ENCODE assay signal across 20 cellular contexts in the genomic region with DNA sequence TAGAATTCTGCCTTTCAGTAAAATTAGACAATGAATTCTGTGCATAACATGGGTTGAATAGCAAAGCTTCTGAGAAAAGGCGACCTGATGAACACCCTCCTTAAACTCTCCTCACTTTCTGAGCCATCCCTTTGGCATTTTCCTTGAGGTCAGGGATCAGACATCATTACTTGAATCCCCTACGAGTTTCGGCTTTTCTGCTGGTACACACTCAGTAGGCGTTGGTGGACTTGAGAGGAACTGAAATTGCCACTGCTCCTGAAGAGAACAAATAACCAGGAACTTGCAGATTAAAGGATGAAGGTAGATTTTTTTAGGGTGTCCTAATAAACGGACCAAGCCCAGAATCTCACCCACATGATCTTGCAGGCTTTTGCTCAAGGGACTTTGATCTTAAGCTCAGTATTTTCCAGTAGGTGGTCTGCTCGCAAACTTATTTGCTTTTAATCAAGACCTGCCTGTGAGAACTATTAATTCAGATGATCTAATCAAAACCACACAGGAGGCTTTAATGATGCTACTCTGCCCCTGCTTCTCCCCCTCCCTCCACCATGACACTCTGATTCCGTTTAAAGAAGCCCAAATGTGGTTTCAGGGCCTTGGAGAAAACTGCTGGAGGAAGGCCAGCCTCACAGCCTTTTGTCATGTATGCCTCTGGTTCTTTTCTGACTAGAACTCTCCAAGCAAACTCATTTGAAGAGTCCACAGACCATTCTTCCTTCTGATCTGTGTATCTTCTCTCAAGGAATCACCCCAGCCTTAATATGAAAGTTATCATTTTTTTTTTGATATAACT.
A peak's percentile ranks its signal among the peaks of the same experiment; 100 is the strongest.
DNase-seq lines count a peak whose midpoint lies in the region; ATAC-seq and TF ChIP-seq lines count a peak whose summit lies in the region.
"Had no signal": no experiment of that assay in that cellular context is flagged by ENCODE, and none has a peak within 500 bp of the region (broad histone marks: within the 10 kb centered on the region; RNA-seq: fewer than 3 reads in every experiment).

No MANE protein-coding gene starts in this region.

- H3K9me2 ChIP-seq in Karpas-422 (replicated peaks; ENCODE audit: insufficient read depth, low read length): no peaks in the 10 kb centered on the region

- H3K9me3 ChIP-seq in Karpas-422 (ENCODE audit: low read length): no peaks in the 10 kb centered on the region
- H3K9me3 ChIP-seq in trophoblast cell (ENCODE audit: insufficient read depth, low read depth, low read length): no peaks in the 10 kb centered on the region
- H3K9me3 ChIP-seq: MG63 had no signal

- H2BK5ac ChIP-seq in trophoblast cell (ENCODE audit: low read depth, low read length, poor library complexity): no peak overlapping the region

- no peaks in the 10 kb centered on the region for H3K36me3 Mint-ChIP-seq in dendritic cell treated with granulocyte-macrophage colony-stimulating factor and Interleukin-4, amounts not matched to agents 40 ng/mL and 50 ng/mL, for 4 days (ENCODE audit: low read depth)
- H3K36me3 Mint-ChIP-seq in progenitor cell of endocrine pancreas (ENCODE audit: insufficient read depth): no peaks in the 10 kb centered on the region

- no peaks in the 10 kb centered on the region; the same call in 1 of the 2 replicates for H4K20me1 ChIP-seq in Karpas-422 (ENCODE audit: insufficient read depth, low read depth, low read length)

- H3K4ac ChIP-seq in trophoblast cell (ENCODE audit: low read depth, low read length): no peak overlapping the region

- H3K4me3 ChIP-seq in Karpas-422 (ENCODE audit: low read length) (no peak overlapping the region), trophoblast cell (ENCODE audit: low read depth, low read length) (no peak overlapping the region)
- H3K4me3 ChIP-seq: MG63 had no signal

- H3K79me1 ChIP-seq in trophoblast cell (ENCODE audit: low read length): no peaks in the 10 kb centered on the region

- H3K27me3 Mint-ChIP-seq in dendritic cell treated with granulocyte-macrophage colony-stimulating factor and Interleukin-4, amounts not matched to agents 40 ng/mL and 50 ng/mL, for 4 days: peaks cover 9% of the 10 kb centered on the region
- H3K27me3 Mint-ChIP-seq in progenitor cell of endocrine pancreas: peaks cover 10% of the 10 kb centered on the region

- H3K9ac ChIP-seq in Karpas-422 (ENCODE audit: low read length) (peak overlapping the region; percentile 15; the same call in 1 of the 2 replicates), trophoblast cell (ENCODE audit: low read length) (no peak overlapping the region)

- H3K9me3 Mint-ChIP-seq in dendritic cell treated with granulocyte-macrophage colony-stimulating factor and Interleukin-4, amounts not matched to agents 40 ng/mL and 50 ng/mL, for 4 days: no peaks in the 10 kb centered on the region
- no peaks in the 10 kb centered on the region for H3K9me3 Mint-ChIP-seq in progenitor cell of endocrine pancreas (ENCODE audit: low read depth)

- 0 out of 2 replicates have a peak, but pooled peaks cover 10% of the 10 kb centered on the region for H3K36me3 ChIP-seq in Karpas-422 (ENCODE audit: insufficient read depth, low read length)
- H3K36me3 ChIP-seq in trophoblast cell (ENCODE audit: control insufficient read depth in 1 of 2, insufficient read depth in 2 of 2, low read length in 2 of 2): no peaks in the 10 kb centered on the region
- H3K36me3 ChIP-seq: MG63 had no signal

- H2BK12ac ChIP-seq in trophoblast cell (ENCODE audit: low read length): no peak overlapping the region

- intact Hi-C loops in dendritic cell treated with granulocyte-macrophage colony-stimulating factor and Interleukin-4, amounts not matched to agents 40 ng/mL and 50 ng/mL, for 4 days (cut with micrococcal nuclease): no loop called here

- H3K79me2 ChIP-seq in Karpas-422 (ENCODE audit: low read length): peaks cover 99% of the 10 kb centered on the region
- no peaks in the 10 kb centered on the region for H3K79me2 ChIP-seq in trophoblast cell (ENCODE audit: control insufficient read depth, insufficient read depth, low read length, poor library complexity)

- no peak overlapping the region for H2AK5ac ChIP-seq in trophoblast cell (ENCODE audit: low read length)

- H3K27me3 ChIP-seq in Karpas-422 (ENCODE audit: low read length) (no peaks in the 10 kb centered on the region), trophoblast cell (ENCODE audit: insufficient read depth, low read length) (no peaks in the 10 kb centered on the region)
- H3K27me3 ChIP-seq: MG63 had no signal

- in situ Hi-C loops in ACHN (cut with HindIII; ENCODE audit: low pct_ligation_motif_present, low pct_unique_long_range_greater_than_20kb, low sequenced_read_pairs): no loop called here

- WGBS in trophoblast cell (ENCODE audit: extremely low coverage, insufficient coverage, insufficient read length): no CpG with 5 or more reads among the region's 7 CpGs

- peaks cover 67% of the 10 kb centered on the region for H3K4me1 Mint-ChIP-seq in dendritic cell treated with granulocyte-macrophage colony-stimulating factor and Interleukin-4, amounts not matched to agents 40 ng/mL and 50 ng/mL, for 4 days (ENCODE audit: low read depth)
- peaks cover 2% of the 10 kb centered on the region for H3K4me1 Mint-ChIP-seq in progenitor cell of endocrine pancreas (ENCODE audit: low read depth)

- no peak overlapping the region for H4K8ac ChIP-seq in trophoblast cell (ENCODE audit: low read depth, low read length)

- H3K4me2 ChIP-seq in Karpas-422 (ENCODE audit: low read depth, low read length, poor library complexity, severe bottlenecking) (peak overlapping the region; percentile 20), trophoblast cell (ENCODE audit: low read length) (no peak overlapping the region)

- no peak for ATAC-seq in GM18870 (IDR thresholded peaks at IDR 0.05; ENCODE audit: unreplicated experiment)
- ATAC-seq: left colon, PC-3, right cardiac atrium had no signal

- H3K4me3 Mint-ChIP-seq in dendritic cell treated with granulocyte-macrophage colony-stimulating factor and Interleukin-4, amounts not matched to agents 40 ng/mL and 50 ng/mL, for 4 days: no peak overlapping the region
- H3K4me3 Mint-ChIP-seq in progenitor cell of endocrine pancreas (ENCODE audit: low read depth): no peak overlapping the region

- DNase-seq in CD1c-positive myeloid dendritic cell (ENCODE audit: extremely low spot score): peak; percentile 78
- peak; percentile 62 for DNase-seq in Karpas-422
- peak; percentile 42 to 90 for DNase-seq in trophoblast cell
- no peak for DNase-seq in DMS53 (lab: John Stamatoyannopoulos, UW)
- DNase-seq in ACHN: no peak
- no peak for DNase-seq in progenitor cell of endocrine pancreas (ENCODE audit: low spot score, unreplicated experiment)
- DNase-seq: activated CD4-positive, alpha-beta T cell treated with anti-CD3 and anti-CD28 coated beads for 1 hour; activated effector memory CD4-positive, alpha-beta T cell treated with anti-CD3 and anti-CD28 coated beads, Interleukin-2, amount 50 U/mL, for 16 hours; amygdala; DMS 273 treated with DMSO at 0.1 percent for 48 hours; left colon; MG63; NCI-H2029; NCI-H510A; occipital lobe; PC-3; right cardiac atrium; stimulated activated CD4-positive, alpha-beta T cell treated with anti-CD3 and anti-CD28 coated beads, Interleukin-1b, Interleukin-23, amount 100 ng/mL, for 48 hours had no signal

- H4K91ac ChIP-seq in trophoblast cell (ENCODE audit: low read depth, low read length): no peak overlapping the region

- peak overlapping the region; percentile 64 for H3K27ac ChIP-seq in Karpas-422 (ENCODE audit: low read length)
- no peak overlapping the region for H3K27ac ChIP-seq in trophoblast cell (ENCODE audit: low read depth, low read length)

- H4K12ac ChIP-seq in trophoblast cell (ENCODE audit: low read depth, low read length): no peak overlapping the region

- TF ChIP-seq CTCF in progenitor cell of endocrine pancreas (IDR thresholded peaks at IDR 0.05; ENCODE audit: unreplicated experiment): no peak

- H2AFZ ChIP-seq in Karpas-422 (ENCODE audit: low read length): no peak overlapping the region
- no peak overlapping the region for H2AFZ ChIP-seq in trophoblast cell (ENCODE audit: insufficient read depth, low read length, poor library complexity)

- no peak overlapping the region for H3K23ac ChIP-seq in trophoblast cell (ENCODE audit: low read length)

- H3K18ac ChIP-seq in trophoblast cell (ENCODE audit: low read length): no peak overlapping the region

- no peak overlapping the region for H2BK120ac ChIP-seq in trophoblast cell (ENCODE audit: insufficient read depth, low read length, poor library complexity)

- H3K4me1 ChIP-seq in Karpas-422 (ENCODE audit: low read length) (peaks cover 81% of the 10 kb centered on the region), trophoblast cell (ENCODE audit: control insufficient read depth in 1 of 2, insufficient read depth in 2 of 2, low read length in 2 of 2) (no peaks in the 10 kb centered on the region)

- H3K14ac ChIP-seq in trophoblast cell (ENCODE audit: low read length): no peak overlapping the region

- peak overlapping the region; percentile 13 for H3K27ac Mint-ChIP-seq in dendritic cell treated with granulocyte-macrophage colony-stimulating factor and Interleukin-4, amounts not matched to agents 40 ng/mL and 50 ng/mL, for 4 days
- no peak overlapping the region for H3K27ac Mint-ChIP-seq in progenitor cell of endocrine pancreas

Comparison
In these comparisons a context has a peak if more than half of its experiments do, and no peak if none do; other contexts are left out.
1. DNase-seq: peak in CD1c-positive myeloid dendritic cell (single experiment), Karpas-422 (single experiment) and trophoblast cell (2 of 2); none in DMS53 (single experiment), ACHN (single experiment) and progenitor cell of endocrine pancreas (single experiment).